ENCODE assay signal across 1 cellular context in genomic region chr15:64461577-64462162, GRCh38.
A peak's percentile ranks its signal among the peaks of the same experiment; 100 is the strongest.
TF ChIP-seq lines count a peak whose summit lies in the region.

No MANE protein-coding gene starts in this region.

TF ChIP-seq in K562, 482 proteins besides CTCF, POLR2A, EP300 and RAD21 (continued from another document and continues in another):
- 0 out of 4 replicates have a peak, but pooled peaks of 1 of the 2 experiments have one; percentile 18 for TF ChIP-seq UBTF (IDR thresholded peaks at IDR 0.05; ENCODE audit: borderline replicate concordance in 1 of 2, low read depth in 2 of 2, low read length in 2 of 2)
- TF ChIP-seq NR2C1 (IDR thresholded peaks at IDR 0.05), result peak; percentile 78
- TF ChIP-seq NR2C1 (tag; IDR thresholded peaks at IDR 0.05), result peak; percentile 86
- TF ChIP-seq TCF7 (IDR thresholded peaks at IDR 0.05; ENCODE audit: borderline replicate concordance), result no peak
- TF ChIP-seq SP1 (CRISPR knock-in tag; IDR thresholded peaks at IDR 0.05), result 0 out of 2 replicates have a peak, but pooled peaks have one; percentile 20
- no peak for TF ChIP-seq AFF1 (IDR thresholded peaks at IDR 0.05; ENCODE audit: low read depth in 1 of 2, partially characterized antibody in 2 of 2)
- peak in 1 of 2 experiments; percentile 67; a peak in 1 of 4 replicates for TF ChIP-seq NONO (IDR thresholded peaks at IDR 0.05; ENCODE audit: low read depth in 2 of 2, low read length in 1 of 2)
- 0 out of 4 replicates have a peak, but pooled peaks of 1 of the 2 experiments have one; percentile 19 for TF ChIP-seq SIX5 (IDR thresholded peaks at IDR 0.05; ENCODE audit: borderline replicate concordance in 1 of 2, insufficient read depth in 1 of 2, low read depth in 1 of 2, low read length in 2 of 2)
- no peak for TF ChIP-seq TFE3 (CRISPR knock-in tag; IDR thresholded peaks at IDR 0.05)
- no peak for TF ChIP-seq IRF1 (CRISPR knock-in tag; IDR thresholded peaks at IDR 0.05; ENCODE audit: borderline replicate concordance)
- peak; percentile 64 for TF ChIP-seq CHAMP1 (IDR thresholded peaks at IDR 0.05)
- TF ChIP-seq ARNT (IDR thresholded peaks at IDR 0.05), result peak in 1 of 2 experiments; percentile 50; a peak in 1 of 4 replicates
- TF ChIP-seq JUN (IDR thresholded peaks at IDR 0.05; ENCODE audit: borderline replicate concordance, low read depth, low read length), result no peak
- no peak for TF ChIP-seq JUN (CRISPR knock-in tag; IDR thresholded peaks at IDR 0.05; ENCODE audit: borderline replicate concordance)
- no peak for TF ChIP-seq HLTF (IDR thresholded peaks at IDR 0.05)
- TF ChIP-seq RB1 (IDR thresholded peaks at IDR 0.05; ENCODE audit: low read depth), result peak; percentile 28; the same call in 1 of the 2 replicates
- peak; percentile 45; the same call in 1 of the 2 replicates for TF ChIP-seq HDAC2 (IDR thresholded peaks at IDR 0.05)
- peak; percentile 81; the same call in 1 of the 2 replicates for TF ChIP-seq ESRRA (IDR thresholded peaks at IDR 0.05; ENCODE audit: borderline replicate concordance, low read depth)
- TF ChIP-seq ZBTB33 (CRISPR knock-in tag; IDR thresholded peaks at IDR 0.05), result peak; percentile 58
- TF ChIP-seq CGGBP1 (CRISPR knock-in tag; IDR thresholded peaks at IDR 0.05), result 0 out of 2 replicates have a peak, but pooled peaks have one; percentile 24
- TF ChIP-seq SOX6 (IDR thresholded peaks at IDR 0.05), result peak; percentile 98
- TF ChIP-seq POLR2AphosphoS5 (IDR thresholded peaks at IDR 0.05; ENCODE audit: control insufficient read depth, insufficient read depth, low read depth, low read length), result peak; percentile 95
- TF ChIP-seq ATF1 (CRISPR knock-in tag; IDR thresholded peaks at IDR 0.05), result no peak
- peak; percentile 50; the same call in 1 of the 2 replicates for TF ChIP-seq ATF1 (tag; IDR thresholded peaks at IDR 0.05)
- 0 out of 2 replicates have a peak, but pooled peaks have one; percentile 8 for TF ChIP-seq TEAD2 (tag; IDR thresholded peaks at IDR 0.05)
- TF ChIP-seq YBX1 (IDR thresholded peaks at IDR 0.05), result no peak
- TF ChIP-seq ZBTB11 (CRISPR knock-in tag; IDR thresholded peaks at IDR 0.05), result peak in 1 of 3 experiments; percentile 59; a peak in 1 of 6 replicates
- no peak for TF ChIP-seq ZNF280A (IDR thresholded peaks at IDR 0.05; ENCODE audit: low read depth, partially characterized antibody)
- TF ChIP-seq ZNF239 (CRISPR knock-in tag; IDR thresholded peaks at IDR 0.05), result no peak
- TF ChIP-seq PHB2 (IDR thresholded peaks at IDR 0.05; ENCODE audit: low read depth), result no peak
- TF ChIP-seq SMAD4 (CRISPR knock-in tag; conservative IDR thresholded peaks at IDR 0.05), result peak; percentile 91
- TF ChIP-seq CBX3 (IDR thresholded peaks at IDR 0.05; ENCODE audit: borderline replicate concordance in 1 of 2, low read length in 2 of 2), result peak in 1 of 2 experiments; percentile 66; a peak in 1 of 3 replicates
- TF ChIP-seq KHSRP (IDR thresholded peaks at IDR 0.05), result 0 out of 2 replicates have a peak, but pooled peaks have one; percentile 17
- peak; percentile 58; the same call in 1 of the 2 replicates for TF ChIP-seq NFE2 (IDR thresholded peaks at IDR 0.05; ENCODE audit: low read depth)
